Comparison of ENCODE assay signal across 14 cellular contexts in the genomic region with DNA sequence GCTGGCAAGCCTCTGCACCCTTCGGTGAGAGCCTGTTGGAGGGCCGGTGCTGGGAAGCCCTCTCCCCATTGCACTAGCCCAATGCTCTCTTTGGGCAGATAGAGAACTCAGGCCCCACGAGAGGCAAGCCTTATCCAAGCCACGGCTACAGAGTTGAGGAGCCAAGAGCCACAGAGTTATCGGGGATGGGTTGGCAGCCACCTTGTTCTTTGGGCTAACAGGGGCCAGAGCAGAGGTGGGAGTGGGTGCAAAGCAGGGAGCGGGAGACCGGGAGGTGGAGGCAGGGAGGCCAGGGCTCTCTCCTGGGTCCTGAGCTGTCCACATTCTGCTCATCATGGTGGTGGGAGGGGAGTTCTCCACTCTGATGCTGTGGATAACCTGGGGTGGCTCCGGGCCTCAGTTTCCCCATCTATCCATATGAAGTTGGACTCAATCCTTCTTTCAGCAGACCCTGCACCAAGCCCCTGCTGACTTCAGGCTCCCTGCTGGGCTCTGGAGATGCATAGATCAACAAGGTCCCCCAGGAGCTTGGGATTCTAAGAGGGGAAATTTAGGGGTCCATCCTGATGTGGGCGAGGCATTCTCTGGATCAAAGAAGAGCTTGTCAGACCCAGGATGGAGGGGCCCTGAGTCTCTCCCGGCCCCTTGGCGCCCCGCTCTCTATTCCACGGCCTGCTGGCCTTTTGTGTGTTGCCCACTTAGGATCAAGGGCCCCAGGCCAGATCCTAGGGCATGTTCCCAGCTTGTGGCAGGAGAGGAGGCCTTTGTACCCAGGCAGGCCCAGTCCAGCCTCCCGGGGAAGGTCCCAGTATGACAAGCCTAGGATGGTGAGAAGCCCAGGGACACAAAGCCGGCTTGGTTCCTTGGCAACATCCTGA. TPM values are rescaled to one million over a fixed set of nuclear protein-coding genes. Genes with fewer than 3 reads are reported as not detected.
DNase-seq lines count a peak whose midpoint lies in the region; ATAC-seq and TF ChIP-seq lines count a peak whose summit lies in the region.
"Had no signal": no experiment of that assay in that cellular context is flagged by ENCODE, and none has a peak within 500 bp of the region (broad histone marks: within the 10 kb centered on the region; RNA-seq: fewer than 3 reads in every experiment).

No MANE protein-coding gene starts in this region.

- peak overlapping the region; percentile 75 for H3K4me2 ChIP-seq in GM23338
- peak overlapping the region; percentile 56 for H3K4me2 ChIP-seq in skeletal muscle satellite cell (ENCODE audit: low read length)

- peak overlapping the region; percentile 46; the same call in 1 of the 2 replicates for H3K4me3 ChIP-seq in GM23338
- peak overlapping the region; percentile 62 for H3K4me3 ChIP-seq in lower lobe of right lung
- no peak overlapping the region for H3K4me3 ChIP-seq in skeletal muscle satellite cell (ENCODE audit: low read length)
- H3K4me3 ChIP-seq: BLaER1 treated with 17β-estradiol and CSF1 and Interleukin-3, amounts not matched to agents 10 nM and 100 nM had no signal

- peaks cover 18% of the 10 kb centered on the region for H3K4me1 ChIP-seq in GM23338 (ENCODE audit: insufficient read depth)
- H3K4me1 ChIP-seq in lower lobe of right lung = peaks cover 20% of the 10 kb centered on the region
- peaks cover 9% of the 10 kb centered on the region for H3K4me1 ChIP-seq in skeletal muscle satellite cell (ENCODE audit: control insufficient read depth, insufficient read depth, low read length)

- H3K27ac ChIP-seq in GM23338 (ENCODE audit: low read depth) (no peak overlapping the region), lower lobe of right lung (peak overlapping the region; percentile 87)
- H3K27ac ChIP-seq: BLaER1 treated with 17β-estradiol and CSF1 and Interleukin-3, amounts not matched to agents 10 nM and 100 nM had no signal

- H3F3A ChIP-seq in GM23338 (replicated peaks; ENCODE audit: low read depth) = no peaks in the 10 kb centered on the region

- H3K36me3 ChIP-seq in GM23338 (ENCODE audit: insufficient read depth) = no peaks in the 10 kb centered on the region
- H3K36me3 ChIP-seq in lower lobe of right lung = no peaks in the 10 kb centered on the region
- H3K36me3 ChIP-seq in skeletal muscle satellite cell (ENCODE audit: insufficient read depth, low read length) = no peaks in the 10 kb centered on the region
- H3K36me3 ChIP-seq: BLaER1 treated with 17β-estradiol and CSF1 and Interleukin-3, amounts not matched to agents 10 nM and 100 nM had no signal

- TF ChIP-seq CTCF in GM23338 (conservative IDR thresholded peaks at IDR 0.05; ENCODE audit: low read depth in 2 of 2) (no peak), chondrocyte (IDR thresholded peaks at IDR 0.05) (no peak), lower lobe of right lung (IDR thresholded peaks at IDR 0.05) (no peak)

- H3K4me3 Mint-ChIP-seq in GM23338 = no peak overlapping the region
- peak overlapping the region; percentile 80 for H3K4me3 Mint-ChIP-seq in chondrocyte (ENCODE audit: unreplicated experiment)
- no peak overlapping the region for H3K4me3 Mint-ChIP-seq in activated T-helper 1 cell treated with anti-CD3 and anti-CD28 coated beads, Interleukin-12 subunit alpha, Interleukin-12 subunit beta, Interleukin-2, Interleukin-4 antibody, amounts not matched to agents 30 ng/mL and 10 ng/mL and 1 ng/mL, durations not matched to agents 14 hours and 24 hours and 36 hours

- peak overlapping the region; percentile 99 for H2AFZ ChIP-seq in GM23338

- no peaks in the 10 kb centered on the region for H3K36me3 Mint-ChIP-seq in GM23338 (ENCODE audit: low read depth)
- peaks cover 4% of the 10 kb centered on the region for H3K36me3 Mint-ChIP-seq in chondrocyte (ENCODE audit: low read depth)
- no peaks in the 10 kb centered on the region for H3K36me3 Mint-ChIP-seq in activated T-helper 1 cell treated with anti-CD3 and anti-CD28 coated beads, Interleukin-12 subunit alpha, Interleukin-12 subunit beta, Interleukin-2, Interleukin-4 antibody, amounts not matched to agents 30 ng/mL and 10 ng/mL and 1 ng/mL, durations not matched to agents 14 hours and 24 hours and 36 hours (ENCODE audit: low read depth)

- no peak for ATAC-seq in GM23338
- no peak for ATAC-seq in lower lobe of right lung
- ATAC-seq in GM18907 (IDR thresholded peaks at IDR 0.05; ENCODE audit: unreplicated experiment) = no peak
- ATAC-seq in HG02973 (IDR thresholded peaks at IDR 0.05; ENCODE audit: unreplicated experiment) = no peak
- ATAC-seq: activated CD4-positive, CD25-positive, alpha-beta regulatory T cell treated with anti-CD3 and anti-CD28 coated beads, Interleukin-2, amount 50 U/mL, for 24 hours had no signal

- H3K27me3 ChIP-seq in GM23338 (ENCODE audit: insufficient read depth) = no peaks in the 10 kb centered on the region
- H3K27me3 ChIP-seq in lower lobe of right lung (ENCODE audit: low read depth) = no peaks in the 10 kb centered on the region
- H3K27me3 ChIP-seq in skeletal muscle satellite cell (ENCODE audit: control insufficient read depth, insufficient read depth, low read length) = peaks cover 58% of the 10 kb centered on the region
- H3K27me3 ChIP-seq: BLaER1 treated with 17β-estradiol and CSF1 and Interleukin-3, amounts not matched to agents 10 nM and 100 nM had no signal

- DNase-seq in GM23338 (ENCODE audit: low spot score) (no peak), chondrocyte (ENCODE audit: low spot score) (peak; percentile 57), lower lobe of right lung (peak; percentile 30), superior temporal gyrus (ENCODE audit: extremely low spot score) (no peak)
- DNase-seq in activated T-helper 1 cell treated with anti-CD3 and anti-CD28 coated beads, Interleukin-12 subunit alpha, Interleukin-12 subunit beta, Interleukin-2, Interleukin-4 antibody, amounts not matched to agents 30 ng/mL and 10 ng/mL and 1 ng/mL, durations not matched to agents 14 hours and 24 hours and 36 hours (ENCODE audit: low spot score) = no peak
- DNase-seq: activated effector memory CD4-positive, alpha-beta T cell treated with Interleukin-2 at 50 U/mL for 16 hours; NCI-H345 had no signal

- H3K79me2 ChIP-seq in GM23338 (replicated peaks; ENCODE audit: insufficient read depth) = no peaks in the 10 kb centered on the region

- H3K9ac ChIP-seq in skeletal muscle satellite cell (ENCODE audit: low read depth, low read length) = no peak overlapping the region
- H3K9ac ChIP-seq: BLaER1 treated with 17β-estradiol and CSF1 and Interleukin-3, amounts not matched to agents 10 nM and 100 nM had no signal

- peaks cover 10% of the 10 kb centered on the region for H3K27me3 Mint-ChIP-seq in GM23338 (ENCODE audit: insufficient read depth, low read depth, poor library complexity)
- H3K27me3 Mint-ChIP-seq in chondrocyte (ENCODE audit: low read depth) = peaks cover 12% of the 10 kb centered on the region
- no peaks in the 10 kb centered on the region for H3K27me3 Mint-ChIP-seq in activated T-helper 1 cell treated with anti-CD3 and anti-CD28 coated beads, Interleukin-12 subunit alpha, Interleukin-12 subunit beta, Interleukin-2, Interleukin-4 antibody, amounts not matched to agents 30 ng/mL and 10 ng/mL and 1 ng/mL, durations not matched to agents 14 hours and 24 hours and 36 hours (ENCODE audit: insufficient read depth)

- intact Hi-C loops in lower lobe of right lung (cut with DNase I) = no loop called here
- intact Hi-C loops in activated T-helper 1 cell treated with anti-CD3 and anti-CD28 coated beads, Interleukin-12 subunit alpha, Interleukin-12 subunit beta, Interleukin-2, Interleukin-4 antibody, amounts not matched to agents 30 ng/mL and 10 ng/mL and 1 ng/mL, durations not matched to agents 14 hours and 24 hours and 36 hours (cut with micrococcal nuclease) = no loop called here

- H3K27ac Mint-ChIP-seq in GM23338 (no peak overlapping the region), chondrocyte (ENCODE audit: unreplicated experiment) (peak overlapping the region; percentile 70)
- no peak overlapping the region for H3K27ac Mint-ChIP-seq in activated T-helper 1 cell treated with anti-CD3 and anti-CD28 coated beads, Interleukin-12 subunit alpha, Interleukin-12 subunit beta, Interleukin-2, Interleukin-4 antibody, amounts not matched to agents 30 ng/mL and 10 ng/mL and 1 ng/mL, durations not matched to agents 14 hours and 24 hours and 36 hours
- H3K27ac Mint-ChIP-seq: progenitor cell of endocrine pancreas had no signal

- H3K9me2 ChIP-seq in GM23338 (ENCODE audit: insufficient read depth) = peaks cover 3% of the 10 kb centered on the region; the same call in 1 of the 2 replicates

- H3K9me3 ChIP-seq in lower lobe of right lung (no peaks in the 10 kb centered on the region), skeletal muscle satellite cell (replicated peaks; ENCODE audit: low read length) (no peaks in the 10 kb centered on the region)
- H3K9me3 ChIP-seq: BLaER1 treated with 17β-estradiol and CSF1 and Interleukin-3, amounts not matched to agents 10 nM and 100 nM had no signal

- no peaks in the 10 kb centered on the region for H4K20me1 ChIP-seq in GM23338 (replicated peaks; ENCODE audit: insufficient read depth)
- H4K20me1 ChIP-seq: BLaER1 treated with 17β-estradiol and CSF1 and Interleukin-3, amounts not matched to agents 10 nM and 100 nM had no signal

- H3K9me3 Mint-ChIP-seq in GM23338 = no peaks in the 10 kb centered on the region; the same call in 2 of the 3 replicates
- H3K9me3 Mint-ChIP-seq in chondrocyte (ENCODE audit: low read depth) = no peaks in the 10 kb centered on the region
- no peaks in the 10 kb centered on the region for H3K9me3 Mint-ChIP-seq in activated T-helper 1 cell treated with anti-CD3 and anti-CD28 coated beads, Interleukin-12 subunit alpha, Interleukin-12 subunit beta, Interleukin-2, Interleukin-4 antibody, amounts not matched to agents 30 ng/mL and 10 ng/mL and 1 ng/mL, durations not matched to agents 14 hours and 24 hours and 36 hours

- peaks cover 23% of the 10 kb centered on the region for H3K4me1 Mint-ChIP-seq in GM23338
- peaks cover 39% of the 10 kb centered on the region for H3K4me1 Mint-ChIP-seq in chondrocyte (ENCODE audit: low read depth)
- peaks cover 3% of the 10 kb centered on the region for H3K4me1 Mint-ChIP-seq in activated T-helper 1 cell treated with anti-CD3 and anti-CD28 coated beads, Interleukin-12 subunit alpha, Interleukin-12 subunit beta, Interleukin-2, Interleukin-4 antibody, amounts not matched to agents 30 ng/mL and 10 ng/mL and 1 ng/mL, durations not matched to agents 14 hours and 24 hours and 36 hours (ENCODE audit: low read depth)

RNA-seq across cellular contexts. Expression of a gene that starts 0.6 kb away (rescaled TPM):
- 0.16 and 2.8 TPM in 2 replicates for total RNA-seq in GM23338 (2014; rRNA removed; shearing (Covaris generic))
- 0.24 and 0.30 TPM in 2 replicates for polyA plus RNA-seq in GM23338 (2016; fragmentation: Nextera tagmentation; extraction: Ambion mirVana)
- total RNA-seq in chondrocyte (11.2 to 47.9 TPM (median 46.0 TPM) in 3 replicates), lower lobe of right lung (33.6 TPM)
- not detected in 2 replicates for total RNA-seq in skeletal muscle satellite cell (2012; rRNA removed)
- total RNA-seq in activated T-helper 1 cell treated with anti-CD3 and anti-CD28 coated beads, Interleukin-12 subunit alpha, Interleukin-12 subunit beta, Interleukin-2, Interleukin-4 antibody, amounts not matched to agents 30 ng/mL and 10 ng/mL and 1 ng/mL, durations not matched to agents 14 hours and 24 hours and 36 hours = not detected in 2 replicates

RNA-seq across cellular contexts. Expression of a gene that starts 13.2 kb away (rescaled TPM):
- not detected in 2 replicates for total RNA-seq in GM23338 (2014; rRNA removed; shearing (Covaris generic))
- 0.19 and 0.42 TPM in 2 replicates for polyA plus RNA-seq in GM23338 (2016; fragmentation: Nextera tagmentation; extraction: Ambion mirVana)
- total RNA-seq in chondrocyte (not detected in 3 replicates), lower lobe of right lung (2.0 TPM)
- not detected in 2 replicates for total RNA-seq in skeletal muscle satellite cell (2012; rRNA removed)
- total RNA-seq in activated T-helper 1 cell treated with anti-CD3 and anti-CD28 coated beads, Interleukin-12 subunit alpha, Interleukin-12 subunit beta, Interleukin-2, Interleukin-4 antibody, amounts not matched to agents 30 ng/mL and 10 ng/mL and 1 ng/mL, durations not matched to agents 14 hours and 24 hours and 36 hours = 11.4 and 11.5 TPM in 2 replicates
- total RNA-seq: M059J, progenitor cell of endocrine pancreas had no signal

RNA-seq across cellular contexts. Expression of a gene that starts 32.8 kb away (rescaled TPM):
- not detected in 2 replicates for total RNA-seq in GM23338 (2014; rRNA removed; shearing (Covaris generic))
- polyA plus RNA-seq in GM23338 (2016; fragmentation: Nextera tagmentation; extraction: Ambion mirVana) = not detected in 2 replicates
- total RNA-seq in chondrocyte (not detected in 3 replicates), lower lobe of right lung (2.8 TPM)
- not detected in 2 replicates for total RNA-seq in skeletal muscle satellite cell (2012; rRNA removed)
- 1.3 and 1.6 TPM in 2 replicates for total RNA-seq in activated T-helper 1 cell treated with anti-CD3 and anti-CD28 coated beads, Interleukin-12 subunit alpha, Interleukin-12 subunit beta, Interleukin-2, Interleukin-4 antibody, amounts not matched to agents 30 ng/mL and 10 ng/mL and 1 ng/mL, durations not matched to agents 14 hours and 24 hours and 36 hours
- total RNA-seq: M059J, progenitor cell of endocrine pancreas had no signal

Comparison
In these comparisons a context has a peak if more than half of its experiments do, and no peak if none do; other contexts are left out.
1. DNase-seq: peak in chondrocyte (single experiment) and lower lobe of right lung (single experiment); none in GM23338 (single experiment), activated T-helper 1 cell treated with anti-CD3 and anti-CD28 coated beads, Interleukin-12 subunit alpha, Interleukin-12 subunit beta, Interleukin-2, Interleukin-4 antibody, amounts not matched to agents 30 ng/mL and 10 ng/mL and 1 ng/mL, durations not matched to agents 14 hours and 24 hours and 36 hours (single experiment) and superior temporal gyrus (single experiment).